1 cellular context compared by ENCODE assay signal in the genomic region with DNA sequence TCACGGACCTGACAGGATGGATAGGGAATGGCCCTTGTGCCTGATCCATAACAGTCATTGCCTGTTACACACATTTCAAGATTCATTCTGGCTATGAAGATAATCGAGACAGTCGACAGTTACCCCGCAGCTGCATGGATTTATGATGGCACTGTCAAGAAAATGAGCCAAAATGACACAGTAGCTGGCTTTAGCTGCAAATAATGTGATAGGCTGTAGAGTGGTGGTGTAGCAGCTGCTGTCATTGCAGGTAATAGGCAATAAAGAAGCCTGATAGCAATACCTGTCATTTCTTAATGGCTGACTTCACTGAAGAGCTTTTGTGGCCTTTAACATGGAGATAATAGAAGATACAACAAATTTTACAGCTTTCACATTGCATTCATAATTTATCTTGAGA.
TF ChIP-seq lines count a peak whose summit lies in the region.

No MANE protein-coding gene starts in this region.

TF ChIP-seq in GM23338, 12 proteins besides CTCF, POLR2A, EP300 and RAD21 (continued from another document):
- TF ChIP-seq, protein P1, sequence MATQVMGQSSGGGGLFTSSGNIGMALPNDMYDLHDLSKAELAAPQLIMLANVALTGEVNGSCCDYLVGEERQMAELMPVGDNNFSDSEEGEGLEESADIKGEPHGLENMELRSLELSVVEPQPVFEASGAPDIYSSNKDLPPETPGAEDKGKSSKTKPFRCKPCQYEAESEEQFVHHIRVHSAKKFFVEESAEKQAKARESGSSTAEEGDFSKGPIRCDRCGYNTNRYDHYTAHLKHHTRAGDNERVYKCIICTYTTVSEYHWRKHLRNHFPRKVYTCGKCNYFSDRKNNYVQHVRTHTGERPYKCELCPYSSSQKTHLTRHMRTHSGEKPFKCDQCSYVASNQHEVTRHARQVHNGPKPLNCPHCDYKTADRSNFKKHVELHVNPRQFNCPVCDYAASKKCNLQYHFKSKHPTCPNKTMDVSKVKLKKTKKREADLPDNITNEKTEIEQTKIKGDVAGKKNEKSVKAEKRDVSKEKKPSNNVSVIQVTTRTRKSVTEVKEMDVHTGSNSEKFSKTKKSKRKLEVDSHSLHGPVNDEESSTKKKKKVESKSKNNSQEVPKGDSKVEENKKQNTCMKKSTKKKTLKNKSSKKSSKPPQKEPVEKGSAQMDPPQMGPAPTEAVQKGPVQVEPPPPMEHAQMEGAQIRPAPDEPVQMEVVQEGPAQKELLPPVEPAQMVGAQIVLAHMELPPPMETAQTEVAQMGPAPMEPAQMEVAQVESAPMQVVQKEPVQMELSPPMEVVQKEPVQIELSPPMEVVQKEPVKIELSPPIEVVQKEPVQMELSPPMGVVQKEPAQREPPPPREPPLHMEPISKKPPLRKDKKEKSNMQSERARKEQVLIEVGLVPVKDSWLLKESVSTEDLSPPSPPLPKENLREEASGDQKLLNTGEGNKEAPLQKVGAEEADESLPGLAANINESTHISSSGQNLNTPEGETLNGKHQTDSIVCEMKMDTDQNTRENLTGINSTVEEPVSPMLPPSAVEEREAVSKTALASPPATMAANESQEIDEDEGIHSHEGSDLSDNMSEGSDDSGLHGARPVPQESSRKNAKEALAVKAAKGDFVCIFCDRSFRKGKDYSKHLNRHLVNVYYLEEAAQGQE (IDR thresholded peaks at IDR 0.05; ENCODE audit: unreplicated experiment): no peak
- TF ChIP-seq, protein P2, sequence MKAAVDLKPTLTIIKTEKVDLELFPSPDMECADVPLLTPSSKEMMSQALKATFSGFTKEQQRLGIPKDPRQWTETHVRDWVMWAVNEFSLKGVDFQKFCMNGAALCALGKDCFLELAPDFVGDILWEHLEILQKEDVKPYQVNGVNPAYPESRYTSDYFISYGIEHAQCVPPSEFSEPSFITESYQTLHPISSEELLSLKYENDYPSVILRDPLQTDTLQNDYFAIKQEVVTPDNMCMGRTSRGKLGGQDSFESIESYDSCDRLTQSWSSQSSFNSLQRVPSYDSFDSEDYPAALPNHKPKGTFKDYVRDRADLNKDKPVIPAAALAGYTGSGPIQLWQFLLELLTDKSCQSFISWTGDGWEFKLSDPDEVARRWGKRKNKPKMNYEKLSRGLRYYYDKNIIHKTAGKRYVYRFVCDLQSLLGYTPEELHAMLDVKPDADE (IDR thresholded peaks at IDR 0.05): no peak
- TF ChIP-seq ZNF114 (CRISPR knock-in tag; IDR thresholded peaks at IDR 0.05): no peak
- TF ChIP-seq, protein P3, sequence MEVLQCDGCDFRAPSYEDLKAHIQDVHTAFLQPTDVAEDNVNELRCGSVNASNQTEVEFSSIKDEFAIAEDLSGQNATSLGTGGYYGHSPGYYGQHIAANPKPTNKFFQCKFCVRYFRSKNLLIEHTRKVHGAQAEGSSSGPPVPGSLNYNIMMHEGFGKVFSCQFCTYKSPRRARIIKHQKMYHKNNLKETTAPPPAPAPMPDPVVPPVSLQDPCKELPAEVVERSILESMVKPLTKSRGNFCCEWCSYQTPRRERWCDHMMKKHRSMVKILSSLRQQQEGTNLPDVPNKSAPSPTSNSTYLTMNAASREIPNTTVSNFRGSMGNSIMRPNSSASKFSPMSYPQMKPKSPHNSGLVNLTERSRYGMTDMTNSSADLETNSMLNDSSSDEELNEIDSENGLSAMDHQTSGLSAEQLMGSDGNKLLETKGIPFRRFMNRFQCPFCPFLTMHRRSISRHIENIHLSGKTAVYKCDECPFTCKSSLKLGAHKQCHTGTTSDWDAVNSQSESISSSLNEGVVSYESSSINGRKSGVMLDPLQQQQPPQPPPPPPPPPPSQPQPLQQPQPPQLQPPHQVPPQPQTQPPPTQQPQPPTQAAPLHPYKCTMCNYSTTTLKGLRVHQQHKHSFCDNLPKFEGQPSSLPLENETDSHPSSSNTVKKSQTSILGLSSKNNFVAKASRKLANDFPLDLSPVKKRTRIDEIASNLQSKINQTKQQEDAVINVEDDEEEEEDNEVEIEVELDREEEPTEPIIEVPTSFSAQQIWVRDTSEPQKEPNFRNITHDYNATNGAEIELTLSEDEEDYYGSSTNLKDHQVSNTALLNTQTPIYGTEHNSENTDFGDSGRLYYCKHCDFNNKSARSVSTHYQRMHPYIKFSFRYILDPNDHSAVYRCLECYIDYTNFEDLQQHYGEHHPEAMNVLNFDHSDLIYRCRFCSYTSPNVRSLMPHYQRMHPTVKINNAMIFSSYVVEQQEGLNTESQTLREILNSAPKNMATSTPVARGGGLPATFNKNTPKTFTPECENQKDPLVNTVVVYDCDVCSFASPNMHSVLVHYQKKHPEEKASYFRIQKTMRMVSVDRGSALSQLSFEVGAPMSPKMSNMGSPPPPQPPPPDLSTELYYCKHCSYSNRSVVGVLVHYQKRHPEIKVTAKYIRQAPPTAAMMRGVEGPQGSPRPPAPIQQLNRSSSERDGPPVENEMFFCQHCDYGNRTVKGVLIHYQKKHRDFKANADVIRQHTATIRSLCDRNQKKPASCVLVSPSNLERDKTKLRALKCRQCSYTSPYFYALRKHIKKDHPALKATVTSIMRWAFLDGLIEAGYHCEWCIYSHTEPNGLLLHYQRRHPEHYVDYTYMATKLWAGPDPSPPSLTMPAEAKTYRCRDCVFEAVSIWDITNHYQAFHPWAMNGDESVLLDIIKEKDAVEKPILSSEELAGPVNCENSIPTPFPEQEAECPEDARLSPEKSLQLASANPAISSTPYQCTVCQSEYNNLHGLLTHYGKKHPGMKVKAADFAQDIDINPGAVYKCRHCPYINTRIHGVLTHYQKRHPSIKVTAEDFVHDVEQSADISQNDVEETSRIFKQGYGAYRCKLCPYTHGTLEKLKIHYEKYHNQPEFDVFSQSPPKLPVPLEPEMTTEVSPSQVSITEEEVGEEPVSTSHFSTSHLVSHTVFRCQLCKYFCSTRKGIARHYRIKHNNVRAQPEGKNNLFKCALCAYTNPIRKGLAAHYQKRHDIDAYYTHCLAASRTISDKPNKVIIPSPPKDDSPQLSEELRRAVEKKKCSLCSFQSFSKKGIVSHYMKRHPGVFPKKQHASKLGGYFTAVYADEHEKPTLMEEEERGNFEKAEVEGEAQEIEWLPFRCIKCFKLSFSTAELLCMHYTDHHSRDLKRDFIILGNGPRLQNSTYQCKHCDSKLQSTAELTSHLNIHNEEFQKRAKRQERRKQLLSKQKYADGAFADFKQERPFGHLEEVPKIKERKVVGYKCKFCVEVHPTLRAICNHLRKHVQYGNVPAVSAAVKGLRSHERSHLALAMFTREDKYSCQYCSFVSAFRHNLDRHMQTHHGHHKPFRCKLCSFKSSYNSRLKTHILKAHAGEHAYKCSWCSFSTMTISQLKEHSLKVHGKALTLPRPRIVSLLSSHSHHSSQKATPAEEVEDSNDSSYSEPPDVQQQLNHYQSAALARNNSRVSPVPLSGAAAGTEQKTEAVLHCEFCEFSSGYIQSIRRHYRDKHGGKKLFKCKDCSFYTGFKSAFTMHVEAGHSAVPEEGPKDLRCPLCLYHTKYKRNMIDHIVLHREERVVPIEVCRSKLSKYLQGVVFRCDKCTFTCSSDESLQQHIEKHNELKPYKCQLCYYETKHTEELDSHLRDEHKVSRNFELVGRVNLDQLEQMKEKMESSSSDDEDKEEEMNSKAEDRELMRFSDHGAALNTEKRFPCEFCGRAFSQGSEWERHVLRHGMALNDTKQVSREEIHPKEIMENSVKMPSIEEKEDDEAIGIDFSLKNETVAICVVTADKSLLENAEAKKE (CRISPR knock-in tag; IDR thresholded peaks at IDR 0.05): no peak
- no peak for TF ChIP-seq EZH2 (IDR thresholded peaks at IDR 0.05; ENCODE audit: low read depth, unreplicated experiment)
- no peak for TF ChIP-seq CREB1 (CRISPR knock-in tag; IDR thresholded peaks at IDR 0.05; ENCODE audit: low read depth)
- no peak for TF ChIP-seq JUNB (IDR thresholded peaks at IDR 0.05; ENCODE audit: unreplicated experiment)
